In genomic region chr5:149551227-149552037, GRCh38 we compare ENCODE assay signal across 8 cellular contexts. TPM values are rescaled to one million over a fixed set of nuclear protein-coding genes. Genes with fewer than 3 reads are reported as not detected.
A peak's percentile ranks its signal among the peaks of the same experiment; 100 is the strongest.
DNase-seq lines count a peak whose midpoint lies in the region; ATAC-seq and TF ChIP-seq lines count a peak whose summit lies in the region.

Gene CSNK1A1, minus strand, starts transcription at chr5:149551439. Its CDS starts 475 bp downstream, at chr5:149550964.

- DNase-seq in DMS114 treated with DMSO at 0.1 percent for 48 hours (lab: John Stamatoyannopoulos, UW; ENCODE audit: unreplicated experiment) = peak; percentile 97
- peak; percentile 92 for DNase-seq in HuH-7.5 (ENCODE audit: low spot score)
- DNase-seq in activated CD8-positive, alpha-beta memory T cell treated with anti-CD3 and anti-CD28 coated beads, Interleukin-2, amount 50 U/mL, for 48 hours = peak; percentile 99
- DNase-seq in endothelial cell (ENCODE audit: low spot score) = peak; percentile 98
- peak; percentile 99 for DNase-seq in midbrain (lab: John Stamatoyannopoulos, UW)
- DNase-seq in stimulated activated CD8-positive, alpha-beta memory T cell treated with anti-CD3 and anti-CD28 coated beads, Interleukin-2, amount 100 ng/mL, for 1 hour (ENCODE audit: low read depth in 2 of 2) = peak; percentile 97 to 99

- H3K36me3 Mint-ChIP-seq in endothelial cell (ENCODE audit: low read depth, unreplicated experiment) = peaks cover 27% of the 10 kb centered on the region

- H3K27me3 Mint-ChIP-seq in endothelial cell (ENCODE audit: unreplicated experiment) = peaks cover 11% of the 10 kb centered on the region

- H3K27ac ChIP-seq in OCI-LY3 (ENCODE audit: low read length) = peak within 1 kb of the TSS; percentile 76

- peaks cover 48% of the 10 kb centered on the region for H3K79me2 ChIP-seq in OCI-LY3 (ENCODE audit: low read length)

- peak; percentile 50 for TF ChIP-seq CTCF in OCI-LY3 (IDR thresholded peaks at IDR 0.05; ENCODE audit: low read depth, low read length)
- peak; percentile 66 for TF ChIP-seq CTCF in endothelial cell (IDR thresholded peaks at IDR 0.05; ENCODE audit: unreplicated experiment)

- peak within 1 kb of the TSS; percentile 86 for H2AFZ ChIP-seq in OCI-LY3 (ENCODE audit: low read depth, low read length)

- no peaks in the 10 kb centered on the region for H3K27me3 ChIP-seq in OCI-LY3 (ENCODE audit: low read depth, low read length)

- H3K36me3 ChIP-seq in OCI-LY3 (replicated peaks; ENCODE audit: low read depth, low read length) = peaks cover 23% of the 10 kb centered on the region

- H3K27ac Mint-ChIP-seq in endothelial cell (ENCODE audit: unreplicated experiment) = peak within 1 kb of the TSS; percentile 100

- peak; percentile 85 for ATAC-seq in GM21526 (IDR thresholded peaks at IDR 0.05; ENCODE audit: low FRiP score, unreplicated experiment)

- peak within 1 kb of the TSS; percentile 89 for H3K4me2 ChIP-seq in OCI-LY3 (ENCODE audit: low read length)

- H3K4me3 ChIP-seq in OCI-LY3 (ENCODE audit: low read length) = peak within 1 kb of the TSS; percentile 99

- H3K4me1 Mint-ChIP-seq in endothelial cell (ENCODE audit: unreplicated experiment) = peaks cover 29% of the 10 kb centered on the region

- peak within 1 kb of the TSS; percentile 99 for H3K9ac ChIP-seq in OCI-LY3 (ENCODE audit: low read length)

- H3K9me3 ChIP-seq in OCI-LY3 (ENCODE audit: insufficient read depth, low read length) = no peaks in the 10 kb centered on the region

- no peaks in the 10 kb centered on the region for H3K9me3 Mint-ChIP-seq in endothelial cell (ENCODE audit: unreplicated experiment)

- H4K20me1 ChIP-seq in OCI-LY3 (ENCODE audit: insufficient read depth, low read length) = peaks cover 20% of the 10 kb centered on the region

- H3K4me1 ChIP-seq in OCI-LY3 (ENCODE audit: low read length) = peaks cover 9% of the 10 kb centered on the region

- H3K4me3 Mint-ChIP-seq in endothelial cell (ENCODE audit: unreplicated experiment) = peak within 1 kb of the TSS; percentile 99

RNA-seq across cellular contexts. Expression of gene CSNK1A1, which starts in this region (rescaled TPM):
- 242 TPM for total RNA-seq in endothelial cell (ENCODE audit: unreplicated experiment)

Comparison
In these comparisons a context has a peak if more than half of its experiments do, and no peak if none do; other contexts are left out.
1. Peak in every context shown above with its lines: DNase-seq, ATAC-seq, H3K4me3 ChIP-seq and H3K27ac ChIP-seq.